In genomic region chr20:17681741-17682102, GRCh38 we compare ENCODE assay signal across 9 cellular contexts. TPM values are rescaled to one million over a fixed set of nuclear protein-coding genes. Genes with fewer than 3 reads are reported as not detected.
DNase-seq lines count a peak whose midpoint lies in the region; ATAC-seq and TF ChIP-seq lines count a peak whose summit lies in the region.
"Had no signal": no experiment of that assay in that cellular context is flagged by ENCODE, and none has a peak within 500 bp of the region (broad histone marks: within the 10 kb centered on the region; RNA-seq: fewer than 3 reads in every experiment).

No MANE protein-coding gene starts in this region.

- H3K27me3 ChIP-seq in vagina: no peaks in the 10 kb centered on the region

- peaks cover 0 to 8% of the 10 kb centered on the region in 2 donors for H3K36me3 ChIP-seq in vagina

- WGBS in lower leg skin, 2 donors: no CpG with 5 or more reads among the region's 62 CpGs

- DNase-seq in activated CD8-positive, alpha-beta memory T cell treated with anti-CD3 and anti-CD28 coated beads, Interleukin-2, amount 50 U/mL, for 48 hours: peak; percentile 59
- no peak for DNase-seq in activated CD8-positive, alpha-beta memory T cell treated with anti-CD3 and anti-CD28 coated beads, Interleukin-2, amount 50 U/mL, for 4 hours
- DNase-seq in activated naive CD8-positive, alpha-beta T cell treated with anti-CD3 and anti-CD28 coated beads for 36 hours: no peak
- DNase-seq in lower leg skin (ENCODE audit: low spot score in 2 of 2): no peak
- no peak for DNase-seq in vagina (ENCODE audit: extremely low spot score in 2 of 2)
- no peak for DNase-seq in DMS79 treated with DMSO at 0.1 percent for 48 hours (lab: John Stamatoyannopoulos, UW)
- DNase-seq in COR-L47 (lab: John Stamatoyannopoulos, UW): no peak

- H3K27ac Mint-ChIP-seq in activated naive CD8-positive, alpha-beta T cell treated with anti-CD3 and anti-CD28 coated beads for 36 hours: no peak overlapping the region

- ATAC-seq in HG03039 (IDR thresholded peaks at IDR 0.05; ENCODE audit: unreplicated experiment): peak; percentile 4

- H3K9me3 Mint-ChIP-seq in activated naive CD8-positive, alpha-beta T cell treated with anti-CD3 and anti-CD28 coated beads for 36 hours: no peaks in the 10 kb centered on the region

- H3K27me3 Mint-ChIP-seq in activated naive CD8-positive, alpha-beta T cell treated with anti-CD3 and anti-CD28 coated beads for 36 hours: peaks cover 21% of the 10 kb centered on the region

- intact Hi-C loops in lower leg skin (cut with DNase I; ENCODE audit: low total_unique reads): loop anchor here (5.0 to 10.0 kb wide), 2 partner anchors 144 to 323 kb away; no protein-coding TSS in a partner anchor
- intact Hi-C loops in vagina (cut with DNase I): loop anchor here (5.0 to 10.0 kb wide), 4 partner anchors 113 to 286 kb away; partner anchors contain the start of genes BFSP1, MGME1 and SNX5

- H3K9me3 ChIP-seq in vagina: no peaks in the 10 kb centered on the region

- H3K36me3 Mint-ChIP-seq in activated naive CD8-positive, alpha-beta T cell treated with anti-CD3 and anti-CD28 coated beads for 36 hours: peaks cover 2% of the 10 kb centered on the region

- TF ChIP-seq POLR2A in lower leg skin (IDR thresholded peaks at IDR 0.05) (no peak), vagina (IDR thresholded peaks at IDR 0.05) (no peak)

- H3K4me3 ChIP-seq in lower leg skin (ENCODE audit: low read depth, poor library complexity, severe bottlenecking): peak overlapping the region; percentile 81
- peak overlapping the region; percentile 73 to 96 for H3K4me3 ChIP-seq in vagina

- peak overlapping the region; percentile 95 for H3K27ac ChIP-seq in vagina

- H3K4me3 Mint-ChIP-seq in activated naive CD8-positive, alpha-beta T cell treated with anti-CD3 and anti-CD28 coated beads for 36 hours: peak overlapping the region; percentile 81

- peaks cover 37% of the 10 kb centered on the region for H3K4me1 ChIP-seq in vagina

- H3K4me1 Mint-ChIP-seq in activated naive CD8-positive, alpha-beta T cell treated with anti-CD3 and anti-CD28 coated beads for 36 hours: peaks cover 15% of the 10 kb centered on the region

- TF ChIP-seq CTCF in lower leg skin (IDR thresholded peaks at IDR 0.05) (no peak), vagina (IDR thresholded peaks at IDR 0.05) (no peak)

RNA-seq across cellular contexts. Expression of gene RRBP1, which starts 0.3 kb away (rescaled TPM):
- 10 to 100 TPM; 24.0 to 26.5 TPM for total RNA-seq in activated naive CD8-positive, alpha-beta T cell treated with anti-CD3 and anti-CD28 coated beads for 36 hours
- 10 to 100 TPM; 33.7 to 57.7 (median 43.2) TPM for total RNA-seq in lower leg skin
- total RNA-seq in vagina: 79.8 TPM

RNA-seq across cellular contexts. Expression of gene BANF2, which starts 18.0 kb away (rescaled TPM):
- not detected for total RNA-seq in activated naive CD8-positive, alpha-beta T cell treated with anti-CD3 and anti-CD28 coated beads for 36 hours
- total RNA-seq in lower leg skin (not detected), vagina (not detected)
- total RNA-seq: glomerular endothelial cell had no signal
